ENCODE assay signal across 1 cellular context in genomic region chr3:32422943-32423342, GRCh38.
TF ChIP-seq lines count a peak whose summit lies in the region.

No MANE protein-coding gene starts in this region.

TF ChIP-seq in HCT116, 20 proteins besides CTCF, POLR2A, EP300 and RAD21 (continued from another document):
- no peak for TF ChIP-seq ZBTB33 (IDR thresholded peaks at IDR 0.05; ENCODE audit: extremely low read depth, insufficient replicate concordance, low read length)
- TF ChIP-seq EZH2phosphoT487 (IDR thresholded peaks at IDR 0.05; ENCODE audit: borderline replicate concordance): no peak
- no peak for TF ChIP-seq ZNF274 (IDR thresholded peaks at IDR 0.05; ENCODE audit: low read depth, low read length)
- no peak for TF ChIP-seq EZH2 (IDR thresholded peaks at IDR 0.05)
- TF ChIP-seq JUND (IDR thresholded peaks at IDR 0.05): no peak
- TF ChIP-seq SRF (IDR thresholded peaks at IDR 0.05; ENCODE audit: low read depth): no peak
- TF ChIP-seq EGR1 (IDR thresholded peaks at IDR 0.05; ENCODE audit: low read depth): no peak
- TF ChIP-seq ZFX (IDR thresholded peaks at IDR 0.05): no peak
- no peak for TF ChIP-seq REST (IDR thresholded peaks at IDR 0.05; ENCODE audit: low read depth)
